In genomic region chr2:232628466-232629200, GRCh38 we compare ENCODE assay signal across 1 cellular context.
TF ChIP-seq lines count a peak whose summit lies in the region.

No MANE protein-coding gene starts in this region.

TF ChIP-seq in IMR-90, 13 proteins besides CTCF, POLR2A, EP300 and RAD21:
- no peak for TF ChIP-seq MAZ (IDR thresholded peaks at IDR 0.05; ENCODE audit: borderline replicate concordance, low read depth, low read length)
- no peak for TF ChIP-seq FOS (IDR thresholded peaks at IDR 0.05; ENCODE audit: low read depth, low read length)
